5 cellular contexts compared by ENCODE assay signal in genomic region chr16:13478991-13479390, GRCh38.
"Had no signal": no experiment of that assay in that cellular context is flagged by ENCODE, and none has a peak within 500 bp of the region (broad histone marks: within the 10 kb centered on the region; RNA-seq: fewer than 3 reads in every experiment).

No MANE protein-coding gene starts in this region.

- DNase-seq: H9, HCEC 1CT, IMR-90 had no signal

- H3K4me2 ChIP-seq: GM23338 had no signal

- H3K4me3 ChIP-seq: GM23338, K562 had no signal

- H3K27ac Mint-ChIP-seq: GM23338, H9 had no signal

- H2AFZ ChIP-seq: GM23338 had no signal

- H3K4me3 Mint-ChIP-seq: GM23338, H9 had no signal

- ATAC-seq: GM23338, K562 had no signal

- H3K4me1 Mint-ChIP-seq: GM23338 had no signal
